Comparison of ENCODE assay signal across 31 cellular contexts in genomic region chr11:34529643-34530042, GRCh38. TPM values are rescaled to one million over a fixed set of nuclear protein-coding genes. Genes with fewer than 3 reads are reported as not detected.
"Had no signal": no experiment of that assay in that cellular context is flagged by ENCODE, and none has a peak within 500 bp of the region (broad histone marks: within the 10 kb centered on the region; RNA-seq: fewer than 3 reads in every experiment).

No MANE protein-coding gene starts in this region.

- H3K9me3 ChIP-seq: ascending aorta had no signal

- H3K4me3 ChIP-seq: ascending aorta, breast epithelium, cardiac muscle cell, coronary artery, esophagus muscularis mucosa, gastroesophageal sphincter, heart right ventricle had no signal

- DNase-seq: activated CD4-positive, alpha-beta memory T cell treated with anti-CD3 and anti-CD28 coated beads, Interleukin-2, amount 10 ng/mL, durations not matched to agents 7 days and 5 days; activated CD4-positive, alpha-beta T cell treated with anti-CD3 and anti-CD28 coated beads for 1 hour; activated CD4-positive, alpha-beta T cell treated with anti-CD3 and anti-CD28 coated beads for 4 hours; activated CD4-positive, alpha-beta T cell treated with anti-CD3 and anti-CD28 coated beads, Interleukin-2, amount 10 ng/mL, durations not matched to agents 7 days and 5 days; activated CD4-positive, alpha-beta T cell treated with anti-CD3 and anti-CD28 coated beads, Interleukin-2, amount 50 U/mL, for 4 hours; activated CD8-positive, alpha-beta memory T cell treated with anti-CD3 and anti-CD28 coated beads, Interleukin-2, amount 50 U/mL, for 48 hours; activated gamma-delta T cell; activated naive CD4-positive, alpha-beta T cell; activated naive CD4-positive, alpha-beta T cell treated with anti-CD3 and anti-CD28 coated beads, Interleukin-2, amount 10 ng/mL, durations not matched to agents 7 days and 5 days; activated naive CD8-positive, alpha-beta T cell treated with anti-CD3 and anti-CD28 coated beads, Interleukin-2, amount 10 ng/mL, durations not matched to agents 7 days and 5 days; activated T-cell treated with anti-CD3 and anti-CD28 coated beads for 4 hours; activated T-cell treated with anti-CD3 and anti-CD28 coated beads, Interleukin-2, amount 50 U/mL, for 24 hours; activated T-cell treated with anti-CD3 and anti-CD28 coated beads, Interleukin-2, amount 50 U/mL, for 72 hours; dermis blood vessel endothelial cell; effector CD4-positive, alpha-beta T cell; effector memory CD8-positive, alpha-beta T cell; erythroblast; foreskin melanocyte; heart right ventricle; T-helper 1 cell; T-helper 17 cell had no signal

- H3K4me1 ChIP-seq: ascending aorta, breast epithelium, esophagus muscularis mucosa, gastroesophageal sphincter, heart right ventricle had no signal

- H3K36me3 ChIP-seq: ascending aorta, breast epithelium, cardiac muscle cell, esophagus muscularis mucosa, gastroesophageal sphincter, heart right ventricle had no signal

- ATAC-seq: activated naive CD4-positive, alpha-beta T cell treated with anti-CD3 and anti-CD28 coated beads, Interleukin-2, amount 50 U/mL, for 72 hours; activated T-cell treated with anti-CD3 and anti-CD28 coated beads, Interleukin-2, amount 50 U/mL, for 72 hours; effector memory CD8-positive, alpha-beta T cell; gastroesophageal sphincter; heart right ventricle; T-helper 17 cell; WTC11 had no signal

- H3K27ac ChIP-seq: ascending aorta, breast epithelium, cardiac muscle cell, coronary artery, esophagus muscularis mucosa, gastroesophageal sphincter, heart right ventricle had no signal

- H3K27me3 ChIP-seq: ascending aorta, breast epithelium, cardiac muscle cell had no signal

RNA-seq across cellular contexts. Expression of gene ELF5, which starts 16.0 kb away (rescaled TPM):
- total RNA-seq: activated CD4-positive, alpha-beta memory T cell treated with anti-CD3 and anti-CD28 coated beads, Interleukin-2, amount 10 ng/mL, durations not matched to agents 7 days and 5 days; activated CD4-positive, alpha-beta T cell treated with anti-CD3 and anti-CD28 coated beads, Interleukin-2, amount 10 ng/mL, durations not matched to agents 7 days and 5 days; activated naive CD4-positive, alpha-beta T cell treated with anti-CD3 and anti-CD28 coated beads, Interleukin-2, amount 50 U/mL, for 72 hours; activated naive CD8-positive, alpha-beta T cell treated with anti-CD3 and anti-CD28 coated beads, Interleukin-2, amount 10 ng/mL, durations not matched to agents 7 days and 5 days; activated T-cell treated with anti-CD3 and anti-CD28 coated beads, Interleukin-2, amount 50 U/mL, for 72 hours; ascending aorta; cardiac muscle cell; cerebellum; dermis blood vessel endothelial cell; esophagus muscularis mucosa; glomerular endothelial cell; heart right ventricle; T-helper 17 cell; WTC11 had no signal
- polyA plus RNA-seq: cardiac muscle cell, heart right ventricle had no signal
